Comparison of ENCODE assay signal across 8 cellular contexts in genomic region chr1:206556047-206556747, GRCh38. TPM values are rescaled to one million over a fixed set of nuclear protein-coding genes. Genes with fewer than 3 reads are reported as not detected.
DNase-seq lines count a peak whose midpoint lies in the region; ATAC-seq and TF ChIP-seq lines count a peak whose summit lies in the region.

No MANE protein-coding gene starts in this region.

- H3K9me3 Mint-ChIP-seq in natural killer cell treated with Interleukin-12 subunit alpha and Interleukin-12 subunit beta and Interleukin-15 and Interleukin-18, amount 100 ng/mL, for 72 hours = peaks cover 2% of the 10 kb centered on the region

- ATAC-seq in HG03432 (IDR thresholded peaks at IDR 0.05; ENCODE audit: unreplicated experiment) (peak; percentile 1), GM18867 (IDR thresholded peaks at IDR 0.05; ENCODE audit: unreplicated experiment) (no peak), GM21737 (IDR thresholded peaks at IDR 0.05; ENCODE audit: unreplicated experiment) (no peak)
- ATAC-seq in natural killer cell treated with Interleukin-12 subunit alpha and Interleukin-12 subunit beta and Interleukin-15 and Interleukin-18, amount 100 ng/mL, for 72 hours = peak; percentile 2 to 26

- H3K36me3 Mint-ChIP-seq in natural killer cell treated with Interleukin-12 subunit alpha and Interleukin-12 subunit beta and Interleukin-15 and Interleukin-18, amount 100 ng/mL, for 72 hours = peaks cover 9% of the 10 kb centered on the region

- TF ChIP-seq CTCF in GM06990 (IDR thresholded peaks at IDR 0.05; ENCODE audit: insufficient read depth, low read length, poor library complexity, severe bottlenecking) = no peak

- H3K27me3 Mint-ChIP-seq in natural killer cell treated with Interleukin-12 subunit alpha and Interleukin-12 subunit beta and Interleukin-15 and Interleukin-18, amount 100 ng/mL, for 72 hours = no peaks in the 10 kb centered on the region

- H3K4me3 Mint-ChIP-seq in natural killer cell treated with Interleukin-12 subunit alpha and Interleukin-12 subunit beta and Interleukin-15 and Interleukin-18, amount 100 ng/mL, for 72 hours = peak overlapping the region; percentile 98

- no peaks in the 10 kb centered on the region for H3K27me3 ChIP-seq in GM06990 (replicated peaks; ENCODE audit: control insufficient read depth, insufficient read depth, low read length)

- peak overlapping the region; percentile 84 for H3K4me3 ChIP-seq in GM06990 (replicated peaks; ENCODE audit: low read depth, low read length)

- H3K36me3 ChIP-seq in GM06990 (ENCODE audit: control insufficient read depth, insufficient read depth, low read length) = peaks cover 6% of the 10 kb centered on the region

- H3K27ac Mint-ChIP-seq in natural killer cell treated with Interleukin-12 subunit alpha and Interleukin-12 subunit beta and Interleukin-15 and Interleukin-18, amount 100 ng/mL, for 72 hours = peak overlapping the region; percentile 99 to 100

- no peak for TF ChIP-seq POLR2A in erythroblast (IDR thresholded peaks at IDR 0.05; ENCODE audit: low read length)

- DNase-seq in GM06990 (ENCODE audit: extremely low read depth, insufficient read length) (peak; percentile 56), DMS114 treated with DMSO at 0.1 percent for 48 hours (lab: John Stamatoyannopoulos, UW; ENCODE audit: unreplicated experiment) (no peak), erythroblast (lab: John Stamatoyannopoulos, UW) (no peak)
- peak; percentile 47 for DNase-seq in activated naive CD4-positive, alpha-beta T cell treated with anti-CD3 and anti-CD28 coated beads, Interleukin-2, amount 50 U/mL, for 16 hours
- DNase-seq in natural killer cell treated with Interleukin-12 subunit alpha and Interleukin-12 subunit beta and Interleukin-15 and Interleukin-18, amount 100 ng/mL, for 72 hours (ENCODE audit: low spot score) = peak; percentile 58

- peaks cover 81 to 83% of the 10 kb centered on the region in 2 donors for H3K4me1 Mint-ChIP-seq in natural killer cell treated with Interleukin-12 subunit alpha and Interleukin-12 subunit beta and Interleukin-15 and Interleukin-18, amount 100 ng/mL, for 72 hours (ENCODE audit: low read depth in 2 of 2)

RNA-seq across cellular contexts. Expression of gene RASSF5, which starts 48.9 kb away (rescaled TPM):
- total RNA-seq in natural killer cell treated with Interleukin-12 subunit alpha and Interleukin-12 subunit beta and Interleukin-15 and Interleukin-18, amount 100 ng/mL, for 72 hours = 100 to 1,000 TPM; 178 to 260 TPM

RNA-seq across cellular contexts. Expression of gene EIF2D, which starts 56.1 kb away (rescaled TPM):
- total RNA-seq in natural killer cell treated with Interleukin-12 subunit alpha and Interleukin-12 subunit beta and Interleukin-15 and Interleukin-18, amount 100 ng/mL, for 72 hours = 10 to 100 TPM; 49.1 to 91.5 TPM

Comparison
In these comparisons a context has a peak if more than half of its experiments do, and no peak if none do; other contexts are left out.
1. DNase-seq: peak in GM06990 (single experiment), activated naive CD4-positive, alpha-beta T cell treated with anti-CD3 and anti-CD28 coated beads, Interleukin-2, amount 50 U/mL, for 16 hours (single experiment) and natural killer cell treated with Interleukin-12 subunit alpha and Interleukin-12 subunit beta and Interleukin-15 and Interleukin-18, amount 100 ng/mL, for 72 hours (single experiment); none in DMS114 treated with DMSO at 0.1 percent for 48 hours (single experiment) and erythroblast (0 of 2).
2. ATAC-seq: peak in HG03432 (single experiment) and natural killer cell treated with Interleukin-12 subunit alpha and Interleukin-12 subunit beta and Interleukin-15 and Interleukin-18, amount 100 ng/mL, for 72 hours (2 of 2); none in GM18867 (single experiment) and GM21737 (single experiment).